17 cellular contexts compared by ENCODE assay signal in genomic region chr1:158933621-158934020, GRCh38. TPM values are rescaled to one million over a fixed set of nuclear protein-coding genes. Genes with fewer than 3 reads are reported as not detected.
DNase-seq lines count a peak whose midpoint lies in the region; ATAC-seq lines count a peak whose summit lies in the region.
"Had no signal": no experiment of that assay in that cellular context is flagged by ENCODE, and none has a peak within 500 bp of the region (broad histone marks: within the 10 kb centered on the region; RNA-seq: fewer than 3 reads in every experiment).

No MANE protein-coding gene starts in this region.

- intact Hi-C loops in activated CD4-positive, alpha-beta T cell treated with anti-CD3 and anti-CD28 coated beads, Interleukin-2, amount 10 ng/mL, durations not matched to agents 24 days and 14 days (cut with micrococcal nuclease), result loop anchor here (1.0 kb wide), 2 partner anchors 36 to 76 kb away; partner anchors contain the start of gene IFI16

- peaks cover 9% of the 10 kb centered on the region for H3K9me3 Mint-ChIP-seq in activated CD4-positive, alpha-beta T cell treated with anti-CD3 and anti-CD28 coated beads, Interleukin-2, amount 10 ng/mL, durations not matched to agents 24 days and 14 days
- no peaks in the 10 kb centered on the region for H3K9me3 Mint-ChIP-seq in activated CD4-positive, alpha-beta memory T cell treated with anti-CD3 and anti-CD28 coated beads, Interleukin-2, amount 10 ng/mL, durations not matched to agents 7 days and 5 days
- H3K9me3 Mint-ChIP-seq in naive thymus-derived CD8-positive, alpha-beta T cell, result peaks cover 0 to 4% (median 0%) of the 10 kb centered on the region in 9 donors

- H3K27ac Mint-ChIP-seq in activated CD4-positive, alpha-beta T cell treated with anti-CD3 and anti-CD28 coated beads, Interleukin-2, amount 10 ng/mL, durations not matched to agents 24 days and 14 days, result peak overlapping the region; percentile 50
- peak overlapping the region; percentile 67 for H3K27ac Mint-ChIP-seq in activated CD4-positive, alpha-beta memory T cell treated with anti-CD3 and anti-CD28 coated beads, Interleukin-2, amount 10 ng/mL, durations not matched to agents 7 days and 5 days
- peak overlapping the region in 8 of 10 donors; percentile 12 to 83 (median 59) for H3K27ac Mint-ChIP-seq in naive thymus-derived CD8-positive, alpha-beta T cell

- CTCF ChIA-PET in activated CD4-positive, alpha-beta memory T cell treated with anti-CD3 and anti-CD28 coated beads, Interleukin-2, amount 10 ng/mL, durations not matched to agents 7 days and 5 days (lab: Charles Lee), result interaction anchor here (1.5 kb wide), 1 partner anchor 135 kb away, joined by 4 read pairs; no protein-coding TSS in a partner anchor

- H3K4me3 Mint-ChIP-seq in activated CD4-positive, alpha-beta T cell treated with anti-CD3 and anti-CD28 coated beads, Interleukin-2, amount 10 ng/mL, durations not matched to agents 24 days and 14 days, result peak overlapping the region; percentile 77
- H3K4me3 Mint-ChIP-seq in activated CD4-positive, alpha-beta memory T cell treated with anti-CD3 and anti-CD28 coated beads, Interleukin-2, amount 10 ng/mL, durations not matched to agents 7 days and 5 days, result peak overlapping the region; percentile 82
- peak overlapping the region; percentile 46 to 89 (median 67) for H3K4me3 Mint-ChIP-seq in naive thymus-derived CD8-positive, alpha-beta T cell

- H3K27me3 Mint-ChIP-seq in activated CD4-positive, alpha-beta T cell treated with anti-CD3 and anti-CD28 coated beads, Interleukin-2, amount 10 ng/mL, durations not matched to agents 24 days and 14 days, result no peaks in the 10 kb centered on the region
- no peaks in the 10 kb centered on the region for H3K27me3 Mint-ChIP-seq in activated CD4-positive, alpha-beta memory T cell treated with anti-CD3 and anti-CD28 coated beads, Interleukin-2, amount 10 ng/mL, durations not matched to agents 7 days and 5 days
- peaks cover 0 to 11% (median under 1%) of the 10 kb centered on the region in 5 donors for H3K27me3 Mint-ChIP-seq in naive thymus-derived CD8-positive, alpha-beta T cell

- peaks cover 28% of the 10 kb centered on the region for H3K4me1 Mint-ChIP-seq in activated CD4-positive, alpha-beta T cell treated with anti-CD3 and anti-CD28 coated beads, Interleukin-2, amount 10 ng/mL, durations not matched to agents 24 days and 14 days
- peaks cover 41% of the 10 kb centered on the region for H3K4me1 Mint-ChIP-seq in activated CD4-positive, alpha-beta memory T cell treated with anti-CD3 and anti-CD28 coated beads, Interleukin-2, amount 10 ng/mL, durations not matched to agents 7 days and 5 days
- peaks cover 0 to 32% (median 12%) of the 10 kb centered on the region in 4 donors for H3K4me1 Mint-ChIP-seq in naive thymus-derived CD8-positive, alpha-beta T cell

- peaks cover 19% of the 10 kb centered on the region for H3K36me3 Mint-ChIP-seq in activated CD4-positive, alpha-beta T cell treated with anti-CD3 and anti-CD28 coated beads, Interleukin-2, amount 10 ng/mL, durations not matched to agents 24 days and 14 days (ENCODE audit: low read depth)
- H3K36me3 Mint-ChIP-seq in activated CD4-positive, alpha-beta memory T cell treated with anti-CD3 and anti-CD28 coated beads, Interleukin-2, amount 10 ng/mL, durations not matched to agents 7 days and 5 days (ENCODE audit: low read depth), result peaks cover 59% of the 10 kb centered on the region
- peaks cover 0 to 8% (median 0%) of the 10 kb centered on the region in 3 donors for H3K36me3 Mint-ChIP-seq in naive thymus-derived CD8-positive, alpha-beta T cell

- no peak overlapping the region for H3K27ac ChIP-seq in caudate nucleus (ENCODE audit: low read depth, low read length)
- H3K27ac ChIP-seq: body of pancreas, foreskin keratinocyte, upper lobe of left lung had no signal

- DNase-seq in activated CD4-positive, alpha-beta T cell treated with anti-CD3 and anti-CD28 coated beads, Interleukin-2, amount 10 ng/mL, durations not matched to agents 24 days and 14 days, result no peak
- DNase-seq in activated CD4-positive, alpha-beta T cell treated with anti-CD3 and anti-CD28 coated beads for 4 hours, result no peak
- DNase-seq in activated CD4-positive, alpha-beta memory T cell treated with anti-CD3 and anti-CD28 coated beads, Interleukin-2, amount 10 ng/mL, durations not matched to agents 7 days and 5 days, result no peak
- DNase-seq in naive thymus-derived CD8-positive, alpha-beta T cell, result peak in 1 of 10 donors; percentile 2
- no peak for DNase-seq in caudate nucleus (lab: John Stamatoyannopoulos, UW)
- DNase-seq in activated CD8-positive, alpha-beta memory T cell treated with anti-CD3 and anti-CD28 coated beads, Interleukin-2, amount 50 U/mL, for 48 hours, result no peak
- DNase-seq: activated CD4-positive, alpha-beta T cell treated with anti-CD3 and anti-CD28 coated beads, Interleukin-2, amount 50 U/mL, for 48 hours; body of pancreas; effector CD8-positive, alpha-beta T cell; foreskin keratinocyte; midbrain; NCI-H2171 treated with DMSO at 0.1 percent for 48 hours; posterior cingulate gyrus; upper lobe of left lung had no signal

- POLR2A ChIA-PET in activated CD4-positive, alpha-beta memory T cell treated with anti-CD3 and anti-CD28 coated beads, Interleukin-2, amount 10 ng/mL, durations not matched to agents 7 days and 5 days (lab: Charles Lee), result interaction anchor here (1.1 to 6.6 kb wide), 4 partner anchors 65 to 143 kb away, joined by 3 to 95 read pairs (median 6); partner anchors contain the start of genes AIM2 and IFI16
- POLR2A ChIA-PET in naive thymus-derived CD8-positive, alpha-beta T cell (lab: Charles Lee), result no interaction called here

- ATAC-seq in HG02610 (IDR thresholded peaks at IDR 0.05; ENCODE audit: unreplicated experiment) (peak; percentile 59), HG02759 (IDR thresholded peaks at IDR 0.05; ENCODE audit: unreplicated experiment) (no peak)
- no peak for ATAC-seq in naive thymus-derived CD8-positive, alpha-beta T cell
- ATAC-seq: body of pancreas, foreskin keratinocyte, Panc1 had no signal

RNA-seq across cellular contexts. Expression of gene PYHIN1, which starts 2.3 kb away (rescaled TPM):
- 10.4 and 11.3 TPM in 2 replicates for total RNA-seq in activated CD4-positive, alpha-beta T cell treated with anti-CD3 and anti-CD28 coated beads, Interleukin-2, amount 10 ng/mL, durations not matched to agents 24 days and 14 days
- total RNA-seq in activated CD4-positive, alpha-beta memory T cell treated with anti-CD3 and anti-CD28 coated beads, Interleukin-2, amount 10 ng/mL, durations not matched to agents 7 days and 5 days, result 10 to 100 TPM; 56.6 to 59.8 TPM
- 10 to 100 TPM; 10.9 to 15.1 TPM for total RNA-seq in naive thymus-derived CD8-positive, alpha-beta T cell
- polyA plus RNA-seq in naive thymus-derived CD8-positive, alpha-beta T cell, result 10 to 100 TPM in 1 of 3 donors, 1 to 10 TPM in 2; 4.3 to 49.0 (median 5.9) TPM
